Comparison of ENCODE assay signal across 1 cellular context in genomic region chr4:81343046-81343445, GRCh38.
TF ChIP-seq lines count a peak whose summit lies in the region.

No MANE protein-coding gene starts in this region.

TF ChIP-seq in GM23338, 12 proteins besides CTCF, POLR2A, EP300 and RAD21 (continued from another document):
- no peak for TF ChIP-seq REST (IDR thresholded peaks at IDR 0.05; ENCODE audit: unreplicated experiment)
TF ChIP-seq in GM23338: peak in this region for 0.
